Comparison of ENCODE assay signal across 1 cellular context in the genomic region with DNA sequence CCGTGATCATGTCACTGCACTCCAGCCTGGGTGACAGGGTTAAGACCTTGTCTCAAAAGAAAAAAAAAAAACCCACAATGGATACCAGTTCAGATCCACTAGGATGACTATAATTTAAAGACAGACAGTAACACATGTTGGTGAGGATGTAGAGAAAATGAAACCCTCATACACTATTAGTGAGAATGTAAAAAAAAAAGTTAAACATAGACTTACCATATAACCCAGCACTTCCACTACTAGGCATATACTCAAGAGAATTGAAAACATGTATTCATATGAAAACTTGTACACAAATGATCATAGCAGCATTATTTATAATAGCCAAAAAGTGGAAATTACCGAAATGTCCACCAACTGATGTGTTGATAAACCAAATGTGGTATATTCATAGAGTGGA.
TF ChIP-seq lines count a peak whose summit lies in the region.

No MANE protein-coding gene starts in this region.

TF ChIP-seq in WTC11, 78 proteins besides CTCF, POLR2A, EP300 and RAD21 (continued from another document):
- TF ChIP-seq ZNF423 (CRISPR knock-in tag; IDR thresholded peaks at IDR 0.05): no peak
- no peak for TF ChIP-seq ZNF121 (CRISPR knock-in tag; IDR thresholded peaks at IDR 0.05)
- no peak for TF ChIP-seq STAT6 (CRISPR knock-in tag; conservative IDR thresholded peaks at IDR 0.05; ENCODE audit: low read depth)
- no peak for TF ChIP-seq EMX1 (CRISPR knock-in tag; IDR thresholded peaks at IDR 0.05)
- TF ChIP-seq, protein P1, sequence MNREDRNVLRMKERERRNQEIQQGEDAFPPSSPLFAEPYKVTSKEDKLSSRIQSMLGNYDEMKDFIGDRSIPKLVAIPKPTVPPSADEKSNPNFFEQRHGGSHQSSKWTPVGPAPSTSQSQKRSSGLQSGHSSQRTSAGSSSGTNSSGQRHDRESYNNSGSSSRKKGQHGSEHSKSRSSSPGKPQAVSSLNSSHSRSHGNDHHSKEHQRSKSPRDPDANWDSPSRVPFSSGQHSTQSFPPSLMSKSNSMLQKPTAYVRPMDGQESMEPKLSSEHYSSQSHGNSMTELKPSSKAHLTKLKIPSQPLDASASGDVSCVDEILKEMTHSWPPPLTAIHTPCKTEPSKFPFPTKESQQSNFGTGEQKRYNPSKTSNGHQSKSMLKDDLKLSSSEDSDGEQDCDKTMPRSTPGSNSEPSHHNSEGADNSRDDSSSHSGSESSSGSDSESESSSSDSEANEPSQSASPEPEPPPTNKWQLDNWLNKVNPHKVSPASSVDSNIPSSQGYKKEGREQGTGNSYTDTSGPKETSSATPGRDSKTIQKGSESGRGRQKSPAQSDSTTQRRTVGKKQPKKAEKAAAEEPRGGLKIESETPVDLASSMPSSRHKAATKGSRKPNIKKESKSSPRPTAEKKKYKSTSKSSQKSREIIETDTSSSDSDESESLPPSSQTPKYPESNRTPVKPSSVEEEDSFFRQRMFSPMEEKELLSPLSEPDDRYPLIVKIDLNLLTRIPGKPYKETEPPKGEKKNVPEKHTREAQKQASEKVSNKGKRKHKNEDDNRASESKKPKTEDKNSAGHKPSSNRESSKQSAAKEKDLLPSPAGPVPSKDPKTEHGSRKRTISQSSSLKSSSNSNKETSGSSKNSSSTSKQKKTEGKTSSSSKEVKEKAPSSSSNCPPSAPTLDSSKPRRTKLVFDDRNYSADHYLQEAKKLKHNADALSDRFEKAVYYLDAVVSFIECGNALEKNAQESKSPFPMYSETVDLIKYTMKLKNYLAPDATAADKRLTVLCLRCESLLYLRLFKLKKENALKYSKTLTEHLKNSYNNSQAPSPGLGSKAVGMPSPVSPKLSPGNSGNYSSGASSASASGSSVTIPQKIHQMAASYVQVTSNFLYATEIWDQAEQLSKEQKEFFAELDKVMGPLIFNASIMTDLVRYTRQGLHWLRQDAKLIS (CRISPR knock-in tag; IDR thresholded peaks at IDR 0.05; ENCODE audit: borderline replicate concordance): no peak
- TF ChIP-seq ZBTB21 (CRISPR knock-in tag; IDR thresholded peaks at IDR 0.05; ENCODE audit: borderline replicate concordance): no peak
- TF ChIP-seq SP1 (CRISPR knock-in tag; conservative IDR thresholded peaks at IDR 0.05): no peak
- TF ChIP-seq, protein P2, sequence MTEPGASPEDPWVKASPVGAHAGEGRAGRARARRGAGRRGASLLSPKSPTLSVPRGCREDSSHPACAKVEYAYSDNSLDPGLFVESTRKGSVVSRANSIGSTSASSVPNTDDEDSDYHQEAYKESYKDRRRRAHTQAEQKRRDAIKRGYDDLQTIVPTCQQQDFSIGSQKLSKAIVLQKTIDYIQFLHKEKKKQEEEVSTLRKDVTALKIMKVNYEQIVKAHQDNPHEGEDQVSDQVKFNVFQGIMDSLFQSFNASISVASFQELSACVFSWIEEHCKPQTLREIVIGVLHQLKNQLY (CRISPR knock-in tag; IDR thresholded peaks at IDR 0.05): no peak
- TF ChIP-seq GTF2I (CRISPR knock-in tag; conservative IDR thresholded peaks at IDR 0.05): no peak
- TF ChIP-seq ATF1 (CRISPR knock-in tag; IDR thresholded peaks at IDR 0.05): no peak
- no peak for TF ChIP-seq CBFB (CRISPR knock-in tag; IDR thresholded peaks at IDR 0.05; ENCODE audit: low read depth)
- no peak for TF ChIP-seq ZNF317 (CRISPR knock-in tag; IDR thresholded peaks at IDR 0.05; ENCODE audit: borderline replicate concordance, low read depth)
